In the genomic region with DNA sequence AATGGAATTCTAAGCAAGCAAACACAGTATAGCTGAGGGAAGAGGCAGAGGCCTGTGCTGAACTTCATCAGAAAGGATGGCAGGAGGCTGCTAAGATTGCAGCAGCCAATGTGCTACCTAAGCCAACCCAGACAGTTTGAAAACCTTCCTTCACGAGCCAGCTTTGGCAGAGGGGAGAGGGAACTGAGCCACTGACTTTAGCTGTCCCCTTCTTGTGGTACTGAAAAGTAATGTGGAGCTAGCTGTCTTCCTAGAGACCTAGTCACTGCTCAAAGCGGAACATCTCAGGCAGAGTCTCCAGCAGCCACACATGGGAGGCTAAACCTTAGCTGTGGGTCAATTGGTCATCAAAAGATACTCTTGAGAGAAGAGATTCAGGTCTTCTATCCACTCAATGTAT, we compare ENCODE assay signal across 2 cellular contexts.
TF ChIP-seq lines count a peak whose summit lies in the region.

No MANE protein-coding gene starts in this region.

TF ChIP-seq in Ishikawa, 13 proteins besides CTCF, POLR2A, EP300 and RAD21 (continued from another document):
- TF ChIP-seq, protein P1, sequence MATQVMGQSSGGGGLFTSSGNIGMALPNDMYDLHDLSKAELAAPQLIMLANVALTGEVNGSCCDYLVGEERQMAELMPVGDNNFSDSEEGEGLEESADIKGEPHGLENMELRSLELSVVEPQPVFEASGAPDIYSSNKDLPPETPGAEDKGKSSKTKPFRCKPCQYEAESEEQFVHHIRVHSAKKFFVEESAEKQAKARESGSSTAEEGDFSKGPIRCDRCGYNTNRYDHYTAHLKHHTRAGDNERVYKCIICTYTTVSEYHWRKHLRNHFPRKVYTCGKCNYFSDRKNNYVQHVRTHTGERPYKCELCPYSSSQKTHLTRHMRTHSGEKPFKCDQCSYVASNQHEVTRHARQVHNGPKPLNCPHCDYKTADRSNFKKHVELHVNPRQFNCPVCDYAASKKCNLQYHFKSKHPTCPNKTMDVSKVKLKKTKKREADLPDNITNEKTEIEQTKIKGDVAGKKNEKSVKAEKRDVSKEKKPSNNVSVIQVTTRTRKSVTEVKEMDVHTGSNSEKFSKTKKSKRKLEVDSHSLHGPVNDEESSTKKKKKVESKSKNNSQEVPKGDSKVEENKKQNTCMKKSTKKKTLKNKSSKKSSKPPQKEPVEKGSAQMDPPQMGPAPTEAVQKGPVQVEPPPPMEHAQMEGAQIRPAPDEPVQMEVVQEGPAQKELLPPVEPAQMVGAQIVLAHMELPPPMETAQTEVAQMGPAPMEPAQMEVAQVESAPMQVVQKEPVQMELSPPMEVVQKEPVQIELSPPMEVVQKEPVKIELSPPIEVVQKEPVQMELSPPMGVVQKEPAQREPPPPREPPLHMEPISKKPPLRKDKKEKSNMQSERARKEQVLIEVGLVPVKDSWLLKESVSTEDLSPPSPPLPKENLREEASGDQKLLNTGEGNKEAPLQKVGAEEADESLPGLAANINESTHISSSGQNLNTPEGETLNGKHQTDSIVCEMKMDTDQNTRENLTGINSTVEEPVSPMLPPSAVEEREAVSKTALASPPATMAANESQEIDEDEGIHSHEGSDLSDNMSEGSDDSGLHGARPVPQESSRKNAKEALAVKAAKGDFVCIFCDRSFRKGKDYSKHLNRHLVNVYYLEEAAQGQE (IDR thresholded peaks at IDR 0.05; ENCODE audit: low read depth), result peak; percentile 66
- TF ChIP-seq TAF1 (IDR thresholded peaks at IDR 0.05; ENCODE audit: low read depth) (no peak), CEBPB (IDR thresholded peaks at IDR 0.05) (no peak)

TF ChIP-seq in GM12878, 131 proteins besides CTCF, POLR2A, EP300 and RAD21 (continued from another document):
- TF ChIP-seq, protein P2, sequence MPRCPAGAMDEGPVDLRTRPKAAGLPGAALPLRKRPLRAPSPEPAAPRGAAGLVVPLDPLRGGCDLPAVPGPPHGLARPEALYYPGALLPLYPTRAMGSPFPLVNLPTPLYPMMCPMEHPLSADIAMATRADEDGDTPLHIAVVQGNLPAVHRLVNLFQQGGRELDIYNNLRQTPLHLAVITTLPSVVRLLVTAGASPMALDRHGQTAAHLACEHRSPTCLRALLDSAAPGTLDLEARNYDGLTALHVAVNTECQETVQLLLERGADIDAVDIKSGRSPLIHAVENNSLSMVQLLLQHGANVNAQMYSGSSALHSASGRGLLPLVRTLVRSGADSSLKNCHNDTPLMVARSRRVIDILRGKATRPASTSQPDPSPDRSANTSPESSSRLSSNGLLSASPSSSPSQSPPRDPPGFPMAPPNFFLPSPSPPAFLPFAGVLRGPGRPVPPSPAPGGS (IDR thresholded peaks at IDR 0.05; ENCODE audit: borderline replicate concordance, insufficient read depth, low read depth, low read length, poor library complexity, severe bottlenecking), result no peak
- TF ChIP-seq SUZ12 (IDR thresholded peaks at IDR 0.05; ENCODE audit: unreplicated experiment) (no peak), EGR1 (IDR thresholded peaks at IDR 0.05; ENCODE audit: borderline replicate concordance in 1 of 2, low read depth in 2 of 2, low read length in 2 of 2) (no peak)
- TF ChIP-seq, protein P3, sequence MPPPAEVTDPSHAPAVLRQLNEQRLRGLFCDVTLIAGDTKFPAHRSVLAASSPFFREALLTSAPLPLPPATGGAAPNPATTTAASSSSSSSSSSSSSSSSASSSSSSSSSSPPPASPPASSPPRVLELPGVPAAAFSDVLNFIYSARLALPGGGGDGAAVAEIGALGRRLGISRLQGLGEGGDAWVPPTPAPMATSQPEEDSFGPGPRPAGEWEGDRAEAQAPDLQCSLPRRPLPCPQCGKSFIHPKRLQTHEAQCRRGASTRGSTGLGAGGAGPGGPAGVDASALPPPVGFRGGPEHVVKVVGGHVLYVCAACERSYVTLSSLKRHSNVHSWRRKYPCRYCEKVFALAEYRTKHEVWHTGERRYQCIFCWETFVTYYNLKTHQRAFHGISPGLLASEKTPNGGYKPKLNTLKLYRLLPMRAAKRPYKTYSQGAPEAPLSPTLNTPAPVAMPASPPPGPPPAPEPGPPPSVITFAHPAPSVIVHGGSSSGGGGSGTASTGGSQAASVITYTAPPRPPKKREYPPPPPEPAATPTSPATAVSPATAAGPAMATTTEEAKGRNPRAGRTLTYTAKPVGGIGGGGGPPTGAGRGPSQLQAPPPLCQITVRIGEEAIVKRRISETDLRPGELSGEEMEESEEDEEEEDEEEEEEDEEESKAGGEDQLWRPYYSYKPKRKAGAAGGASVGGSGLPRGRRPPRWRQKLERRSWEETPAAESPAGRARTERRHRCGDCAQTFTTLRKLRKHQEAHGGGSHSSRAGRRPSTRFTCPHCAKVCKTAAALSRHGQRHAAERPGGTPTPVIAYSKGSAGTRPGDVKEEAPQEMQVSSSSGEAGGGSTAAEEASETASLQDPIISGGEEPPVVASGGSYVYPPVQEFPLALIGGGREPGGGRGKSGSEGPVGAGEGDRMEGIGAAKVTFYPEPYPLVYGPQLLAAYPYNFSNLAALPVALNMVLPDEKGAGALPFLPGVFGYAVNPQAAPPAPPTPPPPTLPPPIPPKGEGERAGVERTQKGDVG (CRISPR knock-in tag; IDR thresholded peaks at IDR 0.05), result no peak
